Comparison of ENCODE assay signal across 8 cellular contexts in the genomic region with DNA sequence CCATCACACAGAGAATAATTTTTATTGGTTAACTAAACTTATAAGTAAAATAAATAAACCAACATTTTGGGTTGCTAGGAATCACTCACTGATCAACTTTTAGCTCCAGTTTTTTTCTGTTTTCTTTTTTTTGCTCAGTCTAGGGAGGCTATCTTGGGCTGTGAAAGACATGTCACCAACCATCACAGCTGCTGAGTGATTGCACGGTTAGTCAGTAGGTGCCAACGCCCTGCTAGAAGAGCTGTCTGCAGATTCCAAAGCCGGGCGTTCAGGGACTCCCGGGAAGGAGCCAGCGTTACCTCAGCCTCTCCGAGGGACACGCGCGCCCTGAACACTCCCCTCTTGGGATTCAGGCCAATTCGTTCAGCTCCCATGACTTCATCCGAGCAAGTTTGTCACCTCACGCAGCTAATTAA. TPM values are rescaled to one million over a fixed set of nuclear protein-coding genes. Genes with fewer than 3 reads are reported as not detected.
DNase-seq lines count a peak whose midpoint lies in the region; ATAC-seq and TF ChIP-seq lines count a peak whose summit lies in the region.

No MANE protein-coding gene starts in this region.

- H3K4me1 ChIP-seq in SJCRH30 (peaks cover 4% of the 10 kb centered on the region; the same call in 1 of the 2 replicates), lung (ENCODE audit: control insufficient read depth in 2 of 2, insufficient read depth in 2 of 2, low read length in 2 of 2) (peaks cover 0 to 21% of the 10 kb centered on the region in 2 donors), transverse colon (peaks cover 10 to 38% (median 26%) of the 10 kb centered on the region in 4 donors)

- intact Hi-C loops in dendritic cell treated with granulocyte-macrophage colony-stimulating factor and Interleukin-4, amounts not matched to agents 40 ng/mL and 50 ng/mL, for 4 days (cut with micrococcal nuclease) = loop anchor here (10.0 kb wide), 1 partner anchor 161 kb away; a partner anchor contains a TSS
- intact Hi-C loops in transverse colon (cut with DNase I; ENCODE audit: low total_unique reads) = no loop called here

- peaks cover 20% of the 10 kb centered on the region for H3K36me3 Mint-ChIP-seq in dendritic cell treated with granulocyte-macrophage colony-stimulating factor and Interleukin-4, amounts not matched to agents 40 ng/mL and 50 ng/mL, for 4 days (ENCODE audit: low read depth)

- H3K27ac Mint-ChIP-seq in dendritic cell treated with granulocyte-macrophage colony-stimulating factor and Interleukin-4, amounts not matched to agents 40 ng/mL and 50 ng/mL, for 4 days = peak overlapping the region; percentile 99

- 0% methylated on average over 13 of the region's 13 CpGs for WGBS in lung, 2 donors
- 1% methylated on average over 13 of the region's 13 CpGs; no CpG with 5 or more reads in 1 of the 2 donors for WGBS in transverse colon (ENCODE audit: low coverage in 1 of 2), 2 donors

- no peaks in the 10 kb centered on the region for H3K27me3 Mint-ChIP-seq in dendritic cell treated with granulocyte-macrophage colony-stimulating factor and Interleukin-4, amounts not matched to agents 40 ng/mL and 50 ng/mL, for 4 days

- H3K4me3 Mint-ChIP-seq in dendritic cell treated with granulocyte-macrophage colony-stimulating factor and Interleukin-4, amounts not matched to agents 40 ng/mL and 50 ng/mL, for 4 days = peak overlapping the region; percentile 99

- H3K27ac ChIP-seq in SJCRH30 = peak overlapping the region; percentile 99
- peak overlapping the region; percentile 97 for H3K27ac ChIP-seq in lung (ENCODE audit: low read depth in 1 of 2, low read length in 1 of 2)
- peak overlapping the region; percentile 90 to 98 (median 96) for H3K27ac ChIP-seq in transverse colon

- in situ Hi-C loops in transverse colon (cut with MboI; ENCODE audit: low pct_ligation_motif_present in 1 of 4, low pct_unique_long_range_greater_than_20kb in 1 of 4, low sequenced_read_pairs in 3 of 4) = loop anchor here in 1 of 4 donors (25.0 kb wide), 2 partner anchors 469 to 831 kb away; a partner anchor contains a TSS

- H3K36me3 ChIP-seq in SJCRH30 (no peaks in the 10 kb centered on the region; the same call in 1 of the 2 replicates), lung (ENCODE audit: control insufficient read depth in 2 of 2, insufficient read depth in 2 of 2, low read length in 2 of 2) (no peaks in the 10 kb centered on the region), transverse colon (no peaks in the 10 kb centered on the region)

- H3K4me3 ChIP-seq in SJCRH30 (peak overlapping the region; percentile 83), lung (peak overlapping the region; percentile 87), transverse colon (peak overlapping the region; percentile 63 to 94 (median 80))

- DNase-seq in DMS53 (lab: John Stamatoyannopoulos, UW) = peak; percentile 95
- peak in 1 of 2 experiments; percentile 72 for DNase-seq in SJCRH30
- peak; percentile 86 for DNase-seq in lung (ENCODE audit: low spot score)
- DNase-seq in transverse colon = peak; percentile 82
- DNase-seq in mesenteric fat pad (ENCODE audit: low spot score) = no peak

- H3K9me3 ChIP-seq in SJCRH30 (replicated peaks) = no peaks in the 10 kb centered on the region
- H3K9me3 ChIP-seq in lung (ENCODE audit: control insufficient read depth in 2 of 2, insufficient read depth in 1 of 2, low read length in 1 of 2) = peaks cover 2 to 3% of the 10 kb centered on the region in 2 donors
- H3K9me3 ChIP-seq in transverse colon = no peaks in the 10 kb centered on the region

- no peaks in the 10 kb centered on the region for H3K9me3 Mint-ChIP-seq in dendritic cell treated with granulocyte-macrophage colony-stimulating factor and Interleukin-4, amounts not matched to agents 40 ng/mL and 50 ng/mL, for 4 days

- no peak for TF ChIP-seq EP300 in transverse colon (IDR thresholded peaks at IDR 0.05; ENCODE audit: low read depth)

- ATAC-seq in GM19395 (IDR thresholded peaks at IDR 0.05; ENCODE audit: unreplicated experiment) (peak; percentile 34), HG03378 (IDR thresholded peaks at IDR 0.05; ENCODE audit: unreplicated experiment) (peak; percentile 25), lung (ENCODE audit: insufficient read depth, low FRiP score) (peak; percentile 70)

- peaks cover 35% of the 10 kb centered on the region for H3K4me1 Mint-ChIP-seq in dendritic cell treated with granulocyte-macrophage colony-stimulating factor and Interleukin-4, amounts not matched to agents 40 ng/mL and 50 ng/mL, for 4 days (ENCODE audit: low read depth)

- TF ChIP-seq POLR2A in transverse colon (IDR thresholded peaks at IDR 0.05) = no peak

- H3K27me3 ChIP-seq in SJCRH30 (no peaks in the 10 kb centered on the region), lung (ENCODE audit: control insufficient read depth, insufficient read depth) (no peaks in the 10 kb centered on the region), transverse colon (no peaks in the 10 kb centered on the region)

- no peak for TF ChIP-seq CTCF in lung (IDR thresholded peaks at IDR 0.05; ENCODE audit: control extremely low read depth, extremely low read depth)
- TF ChIP-seq CTCF in transverse colon (IDR thresholded peaks at IDR 0.05) = no peak

RNA-seq across cellular contexts. Expression of a gene that starts 0.6 kb away (rescaled TPM):
- 26.9 and 27.6 TPM in 2 replicates for total RNA-seq in SJCRH30 (2014; rRNA removed; shearing (Covaris generic))
- 10 to 100 TPM; 25.4 to 76.8 TPM for total RNA-seq in lung
- polyA plus RNA-seq in lung = 10 to 100 TPM; 11.9 to 15.5 TPM
- 10 to 100 TPM in 2 of 4 donors, 1 to 10 TPM in 2; 1.9 to 18.4 (median 9.3) TPM for total RNA-seq in transverse colon
- 26.5 TPM for total RNA-seq in mesenteric fat pad

RNA-seq across cellular contexts. Expression of a gene that starts 26.2 kb away (rescaled TPM):
- total RNA-seq in SJCRH30 (2014; rRNA removed; shearing (Covaris generic)) = 6.8 and 8.7 TPM in 2 replicates
- total RNA-seq in lung = 10 to 100 TPM; 16.6 to 31.9 TPM
- polyA plus RNA-seq in lung = 10 to 100 TPM; 11.5 to 49.2 TPM
- 10 to 100 TPM in 2 of 4 donors, 1 to 10 TPM in 1, not detected in 1; 6.7 to 52.3 (median 16.5) TPM for total RNA-seq in transverse colon
- 18.0 TPM for total RNA-seq in mesenteric fat pad
